In genomic region chr22:37681556-37682049, GRCh38 we compare ENCODE assay signal across 1 cellular context.
TF ChIP-seq lines count a peak whose summit lies in the region.

No MANE protein-coding gene starts in this region.

TF ChIP-seq in H1, 55 proteins besides CTCF, POLR2A, EP300 and RAD21:
- TF ChIP-seq SP2 (IDR thresholded peaks at IDR 0.05; ENCODE audit: low read length) (no peak), EZH2 (IDR thresholded peaks at IDR 0.05; ENCODE audit: low read depth, low read length, severe bottlenecking) (no peak), SUZ12 (IDR thresholded peaks at IDR 0.05; ENCODE audit: low read length) (no peak), POLR2AphosphoS5 (IDR thresholded peaks at IDR 0.05; ENCODE audit: low read depth, low read length) (no peak), CHD2 (IDR thresholded peaks at IDR 0.05; ENCODE audit: low read length) (no peak), KDM5A (IDR thresholded peaks at IDR 0.05; ENCODE audit: low read length) (no peak), NRF1 (IDR thresholded peaks at IDR 0.05; ENCODE audit: low read depth, low read length) (no peak), KDM1A (IDR thresholded peaks at IDR 0.05; ENCODE audit: borderline replicate concordance, low read length) (no peak), EGR1 (IDR thresholded peaks at IDR 0.05; ENCODE audit: borderline replicate concordance, low read depth, low read length) (peak; percentile 55; the same call in 1 of the 2 replicates), TAF7 (optimal IDR thresholded peaks at IDR 0.05; ENCODE audit: borderline replicate concordance, low read depth, low read length) (peak; percentile 68), FOSL1 (IDR thresholded peaks at IDR 0.05; ENCODE audit: insufficient read depth, low read depth, low read length) (no peak), ASH2L (IDR thresholded peaks at IDR 0.05; ENCODE audit: low read length) (no peak), JUND (IDR thresholded peaks at IDR 0.05; ENCODE audit: low read length) (no peak), SIN3A (conservative IDR thresholded peaks at IDR 0.05 in 1 of 2, IDR thresholded peaks at IDR 0.05 in 1 of 2; ENCODE audit: low read depth in 1 of 2, low read length in 2 of 2) (0 out of 4 replicates have a peak, but pooled peaks have one; percentile 56 to 71), ATF2 (IDR thresholded peaks at IDR 0.05; ENCODE audit: low read length) (no peak), CREB1 (IDR thresholded peaks at IDR 0.05) (0 out of 2 replicates have a peak, but pooled peaks have one; percentile 18), RFX5 (IDR thresholded peaks at IDR 0.05; ENCODE audit: borderline replicate concordance, low read depth, low read length) (no peak), TCF12 (IDR thresholded peaks at IDR 0.05; ENCODE audit: low read depth, low read length) (peak; percentile 54; the same call in 1 of the 2 replicates), GABPA (IDR thresholded peaks at IDR 0.05; ENCODE audit: borderline replicate concordance, insufficient read depth, low read length) (peak; percentile 78; the same call in 1 of the 2 replicates), SIX5 (IDR thresholded peaks at IDR 0.05; ENCODE audit: low read depth, low read length) (no peak), JUN (IDR thresholded peaks at IDR 0.05; ENCODE audit: low read depth, low read length) (no peak), RXRA (IDR thresholded peaks at IDR 0.05; ENCODE audit: insufficient read depth, low read depth, low read length) (peak; percentile 92), SRF (IDR thresholded peaks at IDR 0.05; ENCODE audit: low read depth, low read length) (no peak), POU5F1 (IDR thresholded peaks at IDR 0.05; ENCODE audit: low read depth, low read length) (no peak), PHF8 (conservative IDR thresholded peaks at IDR 0.05; ENCODE audit: low read depth, low read length) (no peak), TEAD4 (IDR thresholded peaks at IDR 0.05; ENCODE audit: low read depth, low read length) (no peak), ATF3 (IDR thresholded peaks at IDR 0.05; ENCODE audit: insufficient read depth, low read depth, low read length) (no peak), HDAC2 (IDR thresholded peaks at IDR 0.05; ENCODE audit: borderline replicate concordance in 1 of 2, low read depth in 2 of 2, low read length in 2 of 2) (0 out of 4 replicates have a peak, but pooled peaks of 1 of the 2 experiments have one; percentile 70), MAX (IDR thresholded peaks at IDR 0.05) (peak; percentile 79; the same call in 1 of the 2 replicates), CHD1 (IDR thresholded peaks at IDR 0.05; ENCODE audit: low read depth, low read length) (no peak), SIRT6 (IDR thresholded peaks at IDR 0.05; ENCODE audit: low read length) (no peak), BCL11A (IDR thresholded peaks at IDR 0.05; ENCODE audit: low read depth in 2 of 2, low read length in 2 of 2) (no peak), TBP (IDR thresholded peaks at IDR 0.05; ENCODE audit: low read depth, low read length) (no peak), SP1 (IDR thresholded peaks at IDR 0.05; ENCODE audit: low read depth, low read length) (no peak), BACH1 (IDR thresholded peaks at IDR 0.05; ENCODE audit: low read length) (no peak), YY1 (IDR thresholded peaks at IDR 0.05; ENCODE audit: low read depth, low read length) (no peak), CBX5 (IDR thresholded peaks at IDR 0.05; ENCODE audit: low read depth, low read length) (no peak), BRCA1 (IDR thresholded peaks at IDR 0.05; ENCODE audit: low read depth, low read length) (0 out of 2 replicates have a peak, but pooled peaks have one; percentile 14), E2F6 (IDR thresholded peaks at IDR 0.05) (peak; percentile 67)
